20 cellular contexts compared by ENCODE assay signal in genomic region chr13:112901951-112902651, GRCh38.
DNase-seq lines count a peak whose midpoint lies in the region; ATAC-seq and TF ChIP-seq lines count a peak whose summit lies in the region.
"Had no signal": no experiment of that assay in that cellular context is flagged by ENCODE, and none has a peak within 500 bp of the region (broad histone marks: within the 10 kb centered on the region; RNA-seq: fewer than 3 reads in every experiment).

No MANE protein-coding gene starts in this region.

- no peak for TF ChIP-seq EP300 in suprapubic skin (IDR thresholded peaks at IDR 0.05)

- BruUV-seq in MCF 10A (replicated peaks; lab: Mats Ljungman, UMichigan): no TSS peak

- peak; percentile 46 to 75 for ATAC-seq in lower lobe of right lung
- ATAC-seq in HG02973 (IDR thresholded peaks at IDR 0.05; ENCODE audit: unreplicated experiment): no peak
- ATAC-seq: activated naive CD4-positive, alpha-beta T cell treated with anti-CD3 and anti-CD28 coated beads, Interleukin-2, amount 50 U/mL, for 72 hours; activated T-cell treated with anti-CD3 and anti-CD28 coated beads, Interleukin-2, amount 50 U/mL, for 4 hours; left cardiac atrium; psoas muscle; stimulated activated naive B cell treated with anti-CD40 and anti-IgM and Interleukin-4, amounts not matched to agents 10 μg/mL and 1 μg/mL and 100 μg/mL, for 72 hours had no signal

- 88 to 90% methylated on average over 16 to 17 of the region's 17 CpGs for WGBS in endodermal cell (ENCODE audit: insufficient coverage in 1 of 2, insufficient read length in 1 of 2), 2 experiments
- 66% methylated on average over 17 of the region's 17 CpGs for WGBS in suprapubic skin
- WGBS in testis, 2 donors: 76 to 82% methylated on average over 17 of the region's 17 CpGs

- no peak overlapping the region for H3K27ac Mint-ChIP-seq in MCF 10A (ENCODE audit: low read depth, unreplicated experiment)
- no peak overlapping the region for H3K27ac Mint-ChIP-seq in endodermal cell
- H3K27ac Mint-ChIP-seq: activated CD4-positive, alpha-beta memory T cell treated with anti-CD3 and anti-CD28 coated beads for 36 hours; activated naive CD4-positive, alpha-beta T cell treated with anti-CD3 and anti-CD28 coated beads, Interleukin-2, amount 50 U/mL, for 72 hours; stimulated activated naive B cell treated with anti-CD40 and anti-IgM and Interleukin-4, amounts not matched to agents 10 μg/mL and 1 μg/mL and 100 μg/mL, for 72 hours had no signal

- H3K27me3 Mint-ChIP-seq in MCF 10A (ENCODE audit: insufficient read depth, unreplicated experiment) (peaks cover 17% of the 10 kb centered on the region), endodermal cell (ENCODE audit: insufficient read depth) (no peaks in the 10 kb centered on the region)
- H3K27me3 Mint-ChIP-seq: stimulated activated naive B cell treated with anti-CD40 and anti-IgM and Interleukin-4, amounts not matched to agents 10 μg/mL and 1 μg/mL and 100 μg/mL, for 72 hours had no signal

- H3K9me3 Mint-ChIP-seq in MCF 10A (ENCODE audit: unreplicated experiment) (no peaks in the 10 kb centered on the region), endodermal cell (peaks cover 19% of the 10 kb centered on the region)

- H3K27ac ChIP-seq in breast epithelium: peak overlapping the region; percentile 82 to 84
- no peak overlapping the region for H3K27ac ChIP-seq in endodermal cell (ENCODE audit: low read depth, low read length)
- H3K27ac ChIP-seq in lower lobe of right lung: no peak overlapping the region
- peak overlapping the region; percentile 20 for H3K27ac ChIP-seq in suprapubic skin
- H3K27ac ChIP-seq in testis: no peak overlapping the region
- H3K27ac ChIP-seq: BLaER1 treated with 17β-estradiol and CSF1 and Interleukin-3, amounts not matched to agents 10 nM and 100 nM; HL-60; psoas muscle had no signal

- TF ChIP-seq POLR2A in breast epithelium (IDR thresholded peaks at IDR 0.05): no peak
- no peak for TF ChIP-seq POLR2A in suprapubic skin (IDR thresholded peaks at IDR 0.05)
- no peak for TF ChIP-seq POLR2A in testis (IDR thresholded peaks at IDR 0.05)

- DNase-seq in breast epithelium (ENCODE audit: low spot score in 2 of 2) (peak; percentile 52 to 75), MCF 10A (ENCODE audit: unreplicated experiment) (no peak), endodermal cell (peak; percentile 64), lower lobe of right lung (no peak), suprapubic skin (ENCODE audit: low spot score in 2 of 2) (peak in 1 of 2 donors; percentile 70), MV-4-11 (lab: John Stamatoyannopoulos, UW) (no peak), testis (no peak)
- DNase-seq: activated CD4-positive, alpha-beta memory T cell treated with anti-CD3 and anti-CD28 coated beads for 36 hours; activated T-cell treated with anti-CD3 and anti-CD28 coated beads, Interleukin-2, amount 50 U/mL, for 4 hours; effector CD8-positive, alpha-beta T cell; hippocampal formation; KBM-7; left cardiac atrium; NCI-H1105; psoas muscle; stimulated activated naive B cell treated with anti-CD40 and anti-IgM and Interleukin-4, amounts not matched to agents 10 μg/mL and 1 μg/mL and 100 μg/mL, for 72 hours had no signal

- H3K36me3 Mint-ChIP-seq in MCF 10A (ENCODE audit: insufficient read depth, unreplicated experiment): no peaks in the 10 kb centered on the region
- peaks cover 58% of the 10 kb centered on the region for H3K36me3 Mint-ChIP-seq in endodermal cell (ENCODE audit: low read depth)
- H3K36me3 Mint-ChIP-seq: activated CD4-positive, alpha-beta memory T cell treated with anti-CD3 and anti-CD28 coated beads for 36 hours had no signal

- peaks cover 0 to 10% of the 10 kb centered on the region in 2 donors for H3K9me3 ChIP-seq in breast epithelium
- peaks cover 35% of the 10 kb centered on the region for H3K9me3 ChIP-seq in endodermal cell (ENCODE audit: control insufficient read depth, low read length)
- H3K9me3 ChIP-seq in lower lobe of right lung: no peaks in the 10 kb centered on the region
- H3K9me3 ChIP-seq in suprapubic skin: no peaks in the 10 kb centered on the region
- no peaks in the 10 kb centered on the region for H3K9me3 ChIP-seq in testis
- H3K9me3 ChIP-seq: psoas muscle had no signal

- H3K4me3 Mint-ChIP-seq in MCF 10A (ENCODE audit: unreplicated experiment) (no peak overlapping the region), endodermal cell (no peak overlapping the region)
- H3K4me3 Mint-ChIP-seq: activated CD4-positive, alpha-beta memory T cell treated with anti-CD3 and anti-CD28 coated beads for 36 hours; activated T-cell treated with anti-CD3 and anti-CD28 coated beads, Interleukin-2, amount 50 U/mL, for 4 hours; stimulated activated naive B cell treated with anti-CD40 and anti-IgM and Interleukin-4, amounts not matched to agents 10 μg/mL and 1 μg/mL and 100 μg/mL, for 72 hours had no signal

- H3K4me1 Mint-ChIP-seq in MCF 10A (ENCODE audit: insufficient read depth, unreplicated experiment) (no peaks in the 10 kb centered on the region), endodermal cell (peaks cover 34% of the 10 kb centered on the region)

- H3K27me3 ChIP-seq in breast epithelium (no peaks in the 10 kb centered on the region), endodermal cell (ENCODE audit: control insufficient read depth, insufficient read depth, low read length, poor library complexity, severe bottlenecking) (no peaks in the 10 kb centered on the region), lower lobe of right lung (ENCODE audit: low read depth) (no peaks in the 10 kb centered on the region), suprapubic skin (peaks cover 10% of the 10 kb centered on the region), testis (no peaks in the 10 kb centered on the region)

- POLR2A ChIA-PET in MCF 10A (lab: Yijun Ruan, JAX): no interaction called here

- H3K36me3 ChIP-seq in breast epithelium (no peaks in the 10 kb centered on the region), endodermal cell (ENCODE audit: control insufficient read depth, insufficient read depth, low read length) (peaks cover 33% of the 10 kb centered on the region), lower lobe of right lung (no peaks in the 10 kb centered on the region), suprapubic skin (no peaks in the 10 kb centered on the region), testis (ENCODE audit: low read depth, missing control alignments) (no peaks in the 10 kb centered on the region)

- no peak overlapping the region for H3K9ac ChIP-seq in endodermal cell (ENCODE audit: extremely low read depth, low read length, poor library complexity, severe bottlenecking)
- H3K9ac ChIP-seq: BLaER1 treated with 17β-estradiol and CSF1 and Interleukin-3, amounts not matched to agents 10 nM and 100 nM had no signal

- peak overlapping the region in 2 of 3 donors; percentile 4 to 5 for H3K4me3 ChIP-seq in breast epithelium
- H3K4me3 ChIP-seq in endodermal cell (ENCODE audit: low read length): no peak overlapping the region
- no peak overlapping the region for H3K4me3 ChIP-seq in lower lobe of right lung
- no peak overlapping the region for H3K4me3 ChIP-seq in suprapubic skin
- no peak overlapping the region for H3K4me3 ChIP-seq in testis
- H3K4me3 ChIP-seq: BLaER1 treated with 17β-estradiol and CSF1 and Interleukin-3, amounts not matched to agents 10 nM and 100 nM; psoas muscle had no signal

- CTCF ChIA-PET in MCF 10A (lab: Yijun Ruan, JAX): interaction anchor here (0.6 kb wide), 1 partner anchor 42 kb away, joined by 5 read pairs; no protein-coding TSS in a partner anchor

- intact Hi-C loops in breast epithelium (cut with DNase I; ENCODE audit: low total_unique reads): no loop called here
- intact Hi-C loops in MCF 10A (cut with micrococcal nuclease): no loop called here
- intact Hi-C loops in lower lobe of right lung (cut with DNase I): no loop called here
- intact Hi-C loops in testis (cut with DNase I; ENCODE audit: low total_unique reads): no loop called here

- TF ChIP-seq CTCF in breast epithelium (IDR thresholded peaks at IDR 0.05) (no peak), MCF 10A (IDR thresholded peaks at IDR 0.05; ENCODE audit: unreplicated experiment) (no peak), endodermal cell (conservative IDR thresholded peaks at IDR 0.05) (no peak), lower lobe of right lung (IDR thresholded peaks at IDR 0.05) (no peak), suprapubic skin (IDR thresholded peaks at IDR 0.05) (no peak), testis (IDR thresholded peaks at IDR 0.05) (no peak)

- H3K4me1 ChIP-seq in breast epithelium (peaks cover 4 to 23% of the 10 kb centered on the region in 2 donors), endodermal cell (ENCODE audit: control insufficient read depth, insufficient read depth, low read length) (peaks cover 2% of the 10 kb centered on the region), lower lobe of right lung (peaks cover 6% of the 10 kb centered on the region), suprapubic skin (no peaks in the 10 kb centered on the region), testis (no peaks in the 10 kb centered on the region)
- H3K4me1 ChIP-seq: psoas muscle had no signal

Comparison
In these comparisons a context has a peak if more than half of its experiments do, and no peak if none do; other contexts are left out.
1. DNase-seq: peak in breast epithelium (2 of 2) and endodermal cell (single experiment); none in MCF 10A (single experiment), lower lobe of right lung (single experiment), MV-4-11 (single experiment) and testis (single experiment).
2. H3K27ac ChIP-seq: peak in breast epithelium (2 of 2) and suprapubic skin (single experiment); none in endodermal cell (single experiment), lower lobe of right lung (single experiment) and testis (0 of 2).
3. H3K4me3 ChIP-seq: peak in breast epithelium (2 of 3); none in endodermal cell (single experiment), lower lobe of right lung (single experiment), suprapubic skin (single experiment) and testis (0 of 2).